In the genomic region with DNA sequence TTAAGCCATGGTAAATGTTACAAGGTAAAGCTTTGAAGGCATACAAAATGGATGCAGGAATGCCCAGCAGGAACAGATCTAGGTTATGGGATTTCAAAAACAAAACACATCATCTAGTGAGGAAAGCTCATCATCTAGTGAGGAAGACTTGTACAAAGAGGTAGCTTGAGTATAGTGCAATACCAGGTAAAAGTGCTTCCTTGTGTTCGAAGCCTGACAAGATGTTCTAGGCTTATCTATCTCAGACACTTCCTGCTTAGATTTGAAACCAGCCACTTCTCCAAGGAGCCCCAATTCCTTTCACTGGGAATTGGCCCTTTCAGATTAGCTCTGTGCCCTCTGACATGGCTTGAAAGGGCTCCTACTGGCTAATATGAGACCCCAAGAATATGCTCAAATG, we compare ENCODE assay signal across 29 cellular contexts. TPM values are rescaled to one million over a fixed set of nuclear protein-coding genes. Genes with fewer than 3 reads are reported as not detected.
"Had no signal": no experiment of that assay in that cellular context is flagged by ENCODE, and none has a peak within 500 bp of the region (broad histone marks: within the 10 kb centered on the region; RNA-seq: fewer than 3 reads in every experiment).

No MANE protein-coding gene starts in this region.

- H3K36me3 ChIP-seq: brain microvascular endothelial cell, cardiac muscle cell had no signal

- H3K4me1 Mint-ChIP-seq: activated naive CD4-positive, alpha-beta T cell treated with anti-CD3 and anti-CD28 coated beads, Interleukin-2, amount 10 ng/mL, durations not matched to agents 7 days and 5 days had no signal

- DNase-seq: activated CD4-positive, alpha-beta memory T cell treated with anti-CD3 and anti-CD28 coated beads for 36 hours; activated CD4-positive, alpha-beta T cell treated with anti-CD3 and anti-CD28 coated beads, Interleukin-2, amount 10 ng/mL, durations not matched to agents 7 days and 5 days; activated CD4-positive, CD25-positive, alpha-beta regulatory T cell; activated CD8-positive, alpha-beta memory T cell treated with anti-CD3 and anti-CD28 coated beads for 24 hours; activated gamma-delta T cell; activated naive CD4-positive, alpha-beta T cell treated with anti-CD3 and anti-CD28 coated beads, Interleukin-2, amount 10 ng/mL, durations not matched to agents 7 days and 5 days; activated naive CD8-positive, alpha-beta T cell treated with anti-CD3 and anti-CD28 coated beads for 36 hours; activated T-cell treated with anti-CD3 and anti-CD28 coated beads, Interleukin-2, amount 50 U/mL, for 48 hours; brain microvascular endothelial cell; NCI-H1092; NCI-H1417; NCI-H1930; NCI-H2171; NCI-H2227 treated with DMSO at 0.1 percent for 48 hours; NCI-H446 treated with DMSO at 0.1 percent for 48 hours; NCI-H524 treated with DMSO at 0.1 percent for 48 hours; NCI-H774; RPMI8226; T-cell had no signal

- H3K4me3 Mint-ChIP-seq: activated CD4-positive, alpha-beta memory T cell treated with anti-CD3 and anti-CD28 coated beads for 36 hours; activated CD4-positive, alpha-beta T cell treated with anti-CD3 and anti-CD28 coated beads, Interleukin-2, amount 10 ng/mL, durations not matched to agents 7 days and 5 days; activated naive CD4-positive, alpha-beta T cell treated with anti-CD3 and anti-CD28 coated beads, Interleukin-2, amount 10 ng/mL, durations not matched to agents 7 days and 5 days; activated naive CD8-positive, alpha-beta T cell treated with anti-CD3 and anti-CD28 coated beads for 36 hours; activated T-helper 17 cell treated with anti-CD3 and anti-CD28 coated beads, Interleukin-2, amount 50 U/mL, for 72 hours; T-cell had no signal

- H3K27ac Mint-ChIP-seq: activated CD4-positive, alpha-beta memory T cell treated with anti-CD3 and anti-CD28 coated beads for 36 hours; activated CD4-positive, alpha-beta T cell treated with anti-CD3 and anti-CD28 coated beads, Interleukin-2, amount 10 ng/mL, durations not matched to agents 7 days and 5 days; activated naive CD4-positive, alpha-beta T cell treated with anti-CD3 and anti-CD28 coated beads, Interleukin-2, amount 10 ng/mL, durations not matched to agents 7 days and 5 days; activated naive CD8-positive, alpha-beta T cell treated with anti-CD3 and anti-CD28 coated beads for 36 hours; activated T-helper 17 cell treated with anti-CD3 and anti-CD28 coated beads, Interleukin-2, amount 50 U/mL, for 72 hours; T-cell had no signal

- H3K27ac ChIP-seq: brain microvascular endothelial cell, cardiac muscle cell, SK-N-MC, VCaP had no signal

- H3K27me3 ChIP-seq: brain microvascular endothelial cell, cardiac muscle cell had no signal

- H3K4me3 ChIP-seq: cardiac muscle cell, SK-N-MC had no signal

- ATAC-seq: activated T-helper 17 cell treated with anti-CD3 and anti-CD28 coated beads, Interleukin-2, amount 50 U/mL, for 72 hours; Panc1; Right ventricle myocardium inferior; T-cell had no signal

- H3K27me3 Mint-ChIP-seq: activated CD4-positive, alpha-beta memory T cell treated with anti-CD3 and anti-CD28 coated beads for 36 hours; activated CD4-positive, alpha-beta T cell treated with anti-CD3 and anti-CD28 coated beads, Interleukin-2, amount 10 ng/mL, durations not matched to agents 7 days and 5 days; activated naive CD4-positive, alpha-beta T cell treated with anti-CD3 and anti-CD28 coated beads, Interleukin-2, amount 10 ng/mL, durations not matched to agents 7 days and 5 days; activated naive CD8-positive, alpha-beta T cell treated with anti-CD3 and anti-CD28 coated beads for 36 hours; activated T-helper 17 cell treated with anti-CD3 and anti-CD28 coated beads, Interleukin-2, amount 50 U/mL, for 72 hours; T-cell had no signal

RNA-seq across cellular contexts. Expression of gene RNU4ATAC, which starts 45.6 kb away (rescaled TPM):
- total RNA-seq: activated CD4-positive, alpha-beta memory T cell treated with anti-CD3 and anti-CD28 coated beads for 36 hours; activated CD4-positive, alpha-beta T cell treated with anti-CD3 and anti-CD28 coated beads, Interleukin-2, amount 10 ng/mL, durations not matched to agents 7 days and 5 days; activated naive CD8-positive, alpha-beta T cell treated with anti-CD3 and anti-CD28 coated beads for 36 hours; activated T-helper 17 cell treated with anti-CD3 and anti-CD28 coated beads, Interleukin-2, amount 50 U/mL, for 72 hours; cardiac muscle cell; MCF 10A; OCI-LY7; T-cell; T-helper 2 cell treated with Interferon-gamma antibody and Interleukin-4, amounts not matched to agents 100 ng/mL and 5 ng/mL, for 36 hours had no signal
- polyA plus RNA-seq: adipose tissue had no signal
